Comparison of ENCODE assay signal across 14 cellular contexts in the genomic region with DNA sequence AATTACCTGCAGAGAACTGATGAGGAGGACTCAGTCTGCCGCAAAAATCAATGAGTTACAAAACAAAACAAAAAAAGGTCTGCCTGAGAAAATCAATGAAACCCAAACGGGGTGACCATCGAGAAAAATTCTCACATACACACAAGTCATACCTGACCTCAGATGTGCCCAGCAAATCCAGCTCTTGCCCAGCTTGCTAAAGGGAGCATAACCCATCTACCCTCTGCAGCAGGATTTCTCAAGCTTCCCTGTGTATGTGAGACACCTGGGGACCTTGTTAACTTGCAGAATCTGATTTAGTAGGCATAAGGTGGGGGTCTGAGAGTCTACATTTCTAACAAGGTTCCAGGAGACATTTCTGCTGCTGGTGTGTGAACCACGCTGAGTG.
DNase-seq lines count a peak whose midpoint lies in the region; TF ChIP-seq lines count a peak whose summit lies in the region.
"Had no signal": no experiment of that assay in that cellular context is flagged by ENCODE, and none has a peak within 500 bp of the region (broad histone marks: within the 10 kb centered on the region; RNA-seq: fewer than 3 reads in every experiment).

No MANE protein-coding gene starts in this region.

- intact Hi-C loops in Calu3 (cut with micrococcal nuclease; ENCODE audit: unreplicated experiment): loop anchor here (1.0 kb wide), 1 partner anchor 120 kb away; no protein-coding TSS in a partner anchor
- intact Hi-C loops in testis (cut with DNase I; ENCODE audit: low total_unique reads): no loop called here

- H3K9me3 Mint-ChIP-seq in Calu3 (ENCODE audit: low read depth, unreplicated experiment) (no peaks in the 10 kb centered on the region), neural crest cell (peaks cover 3% of the 10 kb centered on the region)
- H3K9me3 Mint-ChIP-seq: CD8-positive, alpha-beta T cell had no signal

- H3K27me3 ChIP-seq in hepatocyte (no peaks in the 10 kb centered on the region), testis (no peaks in the 10 kb centered on the region)
- H3K27me3 ChIP-seq: BLaER1 treated with 17β-estradiol and CSF1 and Interleukin-3, amounts not matched to agents 10 nM and 100 nM had no signal

- H3K9me3 ChIP-seq in hepatocyte (ENCODE audit: low read depth): no peaks in the 10 kb centered on the region
- no peaks in the 10 kb centered on the region for H3K9me3 ChIP-seq in testis
- H3K9me3 ChIP-seq: BLaER1 treated with 17β-estradiol and CSF1 and Interleukin-3, amounts not matched to agents 10 nM and 100 nM had no signal

- WGBS in hepatocyte (ENCODE audit: low lambda C conversion rate, missing lambda C conversion rate): 92% methylated on average over 4 of the region's 4 CpGs
- 89 to 97% methylated on average over 4 of the region's 4 CpGs for WGBS in testis, 2 donors

- H3K4me1 ChIP-seq in hepatocyte (ENCODE audit: insufficient read depth) (peaks cover 31% of the 10 kb centered on the region), testis (peaks cover 7% of the 10 kb centered on the region)

- TF ChIP-seq POLR2A in testis (IDR thresholded peaks at IDR 0.05): no peak

- no peaks in the 10 kb centered on the region for H4K20me1 ChIP-seq in hepatocyte (ENCODE audit: insufficient read depth, poor library complexity, severe bottlenecking)
- H4K20me1 ChIP-seq: BLaER1 treated with 17β-estradiol and CSF1 and Interleukin-3, amounts not matched to agents 10 nM and 100 nM had no signal

- CTCF ChIA-PET in Calu3 (lab: Charles Lee) (interaction anchor here (0.5 to 1.0 kb wide), 2 partner anchors 13 to 303 kb away, joined by 3 read pairs; no protein-coding TSS in a partner anchor), RWPE1 (lab: Yijun Ruan, JAX) (no interaction called here)

- no peak overlapping the region for H2AFZ ChIP-seq in hepatocyte

- POLR2A ChIA-PET in RWPE1 (lab: Yijun Ruan, JAX; ENCODE audit: low non-redundant PET): no interaction called here

- no peak for DNase-seq in Calu3
- no peak for DNase-seq in RWPE1 (ENCODE audit: low spot score)
- no peak for DNase-seq in hepatocyte (ENCODE audit: low spot score)
- no peak for DNase-seq in neural crest cell (ENCODE audit: low read depth, low spot score)
- DNase-seq in HK-2 (ENCODE audit: unreplicated experiment): no peak
- DNase-seq in DMS53 (lab: John Stamatoyannopoulos, UW): no peak
- no peak for DNase-seq in HUDEP-2 (lab: John Stamatoyannopoulos, UW; ENCODE audit: unreplicated experiment in 76 of 76)
- no peak for DNase-seq in testis
- DNase-seq: CD8-positive, alpha-beta T cell; KBM-7; NCI-H1694 treated with DMSO at 0.1 percent for 48 hours; NK-92 treated with Interleukin-12 subunit alpha and Interleukin-12 subunit beta, amount 100 ng/mL, for 24 hours; SIG-M5 had no signal

- TF ChIP-seq CTCF in Calu3 (IDR thresholded peaks at IDR 0.05; ENCODE audit: unreplicated experiment) (no peak), RWPE1 (conservative IDR thresholded peaks at IDR 0.05; ENCODE audit: low read depth) (no peak), hepatocyte (IDR thresholded peaks at IDR 0.05; ENCODE audit: poor library complexity) (no peak), neural crest cell (conservative IDR thresholded peaks at IDR 0.05) (no peak), testis (IDR thresholded peaks at IDR 0.05) (no peak)

- no peak overlapping the region for H3K4me2 ChIP-seq in hepatocyte
- H3K4me2 ChIP-seq: BLaER1 treated with 17β-estradiol and CSF1 and Interleukin-3, amounts not matched to agents 10 nM and 100 nM had no signal

- H3K27ac ChIP-seq in RWPE1: peak overlapping the region; percentile 50
- H3K27ac ChIP-seq in hepatocyte: peak overlapping the region; percentile 20
- H3K27ac ChIP-seq in testis: no peak overlapping the region
- H3K27ac ChIP-seq: BLaER1 treated with 17β-estradiol and CSF1 and Interleukin-3, amounts not matched to agents 10 nM and 100 nM had no signal

- H3K4me3 ChIP-seq in hepatocyte (no peak overlapping the region), testis (no peak overlapping the region)
- H3K4me3 ChIP-seq: BLaER1 treated with 17β-estradiol and CSF1 and Interleukin-3, amounts not matched to agents 10 nM and 100 nM had no signal

- H3K4me1 Mint-ChIP-seq in Calu3 (ENCODE audit: low read depth, unreplicated experiment) (peaks cover 76% of the 10 kb centered on the region), neural crest cell (peaks cover 58% of the 10 kb centered on the region)

- H3K27me3 Mint-ChIP-seq in Calu3 (ENCODE audit: unreplicated experiment) (no peaks in the 10 kb centered on the region), neural crest cell (ENCODE audit: low read depth) (no peaks in the 10 kb centered on the region)

- peaks cover 13% of the 10 kb centered on the region for H3K36me3 Mint-ChIP-seq in Calu3 (ENCODE audit: insufficient read depth, unreplicated experiment)
- H3K36me3 Mint-ChIP-seq in neural crest cell (ENCODE audit: low read depth): no peaks in the 10 kb centered on the region
- H3K36me3 Mint-ChIP-seq: CD8-positive, alpha-beta T cell had no signal

- no peaks in the 10 kb centered on the region for H3K36me3 ChIP-seq in hepatocyte (replicated peaks; ENCODE audit: insufficient read depth, low read depth)
- H3K36me3 ChIP-seq in testis (ENCODE audit: low read depth, missing control alignments): no peaks in the 10 kb centered on the region
- H3K36me3 ChIP-seq: BLaER1 treated with 17β-estradiol and CSF1 and Interleukin-3, amounts not matched to agents 10 nM and 100 nM had no signal

- no peaks in the 10 kb centered on the region for H3K79me2 ChIP-seq in hepatocyte

- no TSS peak for BruUV-seq in Calu3 (replicated peaks; lab: Mats Ljungman, UMichigan)

- H3K9me2 ChIP-seq in hepatocyte (replicated peaks; ENCODE audit: insufficient read depth): no peaks in the 10 kb centered on the region

- H3K27ac Mint-ChIP-seq in Calu3 (ENCODE audit: unreplicated experiment) (peak overlapping the region; percentile 81), neural crest cell (ENCODE audit: unreplicated experiment) (no peak overlapping the region)
- H3K27ac Mint-ChIP-seq: CD8-positive, alpha-beta T cell had no signal

- H3K4me3 Mint-ChIP-seq in Calu3 (ENCODE audit: low read depth, unreplicated experiment) (peak overlapping the region; percentile 21), neural crest cell (peak overlapping the region; percentile 17)
- H3K4me3 Mint-ChIP-seq: CD8-positive, alpha-beta T cell had no signal

Comparison
In these comparisons a context has a peak if more than half of its experiments do, and no peak if none do; other contexts are left out.
1. H3K27ac ChIP-seq: peak in RWPE1 (single experiment) and hepatocyte (single experiment); none in testis (0 of 2).